ENCODE assay signal across 11 cellular contexts in genomic region chr1:1205769-1206375, GRCh38. TPM values are rescaled to one million over a fixed set of nuclear protein-coding genes. Genes with fewer than 3 reads are reported as not detected.
DNase-seq lines count a peak whose midpoint lies in the region; FAIRE-seq and TF ChIP-seq lines count a peak whose summit lies in the region.
"Had no signal": no experiment of that assay in that cellular context is flagged by ENCODE, and none has a peak within 500 bp of the region (broad histone marks: within the 10 kb centered on the region; RNA-seq: fewer than 3 reads in every experiment).

No MANE protein-coding gene starts in this region.

- H3K9ac ChIP-seq in BLaER1 (peak overlapping the region; percentile 63), H9 (ENCODE audit: extremely low read depth, insufficient read length, low read length) (no peak overlapping the region), astrocyte (ENCODE audit: low read length) (no peak overlapping the region)

- no peak overlapping the region for H4K5ac ChIP-seq in H9 (ENCODE audit: insufficient read length, low read depth, low read length)

- no peak overlapping the region for H3K27ac Mint-ChIP-seq in H9
- no peak overlapping the region for H3K27ac Mint-ChIP-seq in astrocyte (ENCODE audit: unreplicated experiment)

- peaks cover 24% of the 10 kb centered on the region for H4K20me1 ChIP-seq in BLaER1
- H4K20me1 ChIP-seq in H9 (ENCODE audit: control insufficient read depth, insufficient read depth, insufficient read length) = no peaks in the 10 kb centered on the region
- no peaks in the 10 kb centered on the region for H4K20me1 ChIP-seq in astrocyte (ENCODE audit: insufficient read depth, low read length)

- H3K14ac ChIP-seq in H9 (ENCODE audit: insufficient read depth, low read length) = no peak overlapping the region; the same call in 1 of the 2 replicates

- no peak overlapping the region for H2AK5ac ChIP-seq in H9 (ENCODE audit: insufficient read length, low read length)

- H3K79me2 ChIP-seq in H9 (ENCODE audit: insufficient read depth, low read length) (no peaks in the 10 kb centered on the region), astrocyte (ENCODE audit: insufficient read depth, low read length) (no peaks in the 10 kb centered on the region)

- no peak overlapping the region for H2BK5ac ChIP-seq in H9 (ENCODE audit: insufficient read length, low read length)

- H3K9me3 Mint-ChIP-seq in H9 (no peaks in the 10 kb centered on the region), astrocyte (ENCODE audit: unreplicated experiment) (no peaks in the 10 kb centered on the region)

- no peak overlapping the region for H3T11ph ChIP-seq in H9 (ENCODE audit: low read length)

- WGBS in H9 (ENCODE audit: extremely low coverage, insufficient read length, low lambda C conversion rate) = no CpG with 5 or more reads among the region's 31 CpGs
- WGBS in mesodermal cell (ENCODE audit: insufficient coverage in 2 of 2), 2 experiments = 31 to 33% methylated on average over 29 to 30 of the region's 31 CpGs

- H3K23ac ChIP-seq in H9 (ENCODE audit: insufficient read length, low read depth, low read length) = no peak overlapping the region

- H3K4me3 Mint-ChIP-seq in H9 = no peak overlapping the region; a peak in 1 of 5 replicates
- H3K4me3 Mint-ChIP-seq in astrocyte (ENCODE audit: unreplicated experiment) = no peak overlapping the region

- H3K27me3 ChIP-seq in BLaER1 (peaks cover 29% of the 10 kb centered on the region), H9 (ENCODE audit: insufficient read depth, low read length) (no peaks in the 10 kb centered on the region; the same call in 1 of the 2 replicates), astrocyte (ENCODE audit: insufficient read depth, low read length) (peaks cover 3% of the 10 kb centered on the region)

- H3K56ac ChIP-seq in H9 (ENCODE audit: insufficient read length, low read depth, low read length) = no peak overlapping the region

- H3K36me3 Mint-ChIP-seq in H9 (ENCODE audit: insufficient read depth in 1 of 3, low read depth in 3 of 3) = no peaks in the 10 kb centered on the region
- H3K36me3 Mint-ChIP-seq in astrocyte (ENCODE audit: low read depth, unreplicated experiment) = no peaks in the 10 kb centered on the region

- H3K36me3 ChIP-seq in BLaER1 (no peaks in the 10 kb centered on the region), astrocyte (ENCODE audit: insufficient read depth, low read length) (no peaks in the 10 kb centered on the region), mesodermal cell (ENCODE audit: control insufficient read depth, insufficient read depth, low read length) (no peaks in the 10 kb centered on the region)
- H3K36me3 ChIP-seq: left lung had no signal

- H3K79me1 ChIP-seq in H9 (ENCODE audit: insufficient read depth, low read depth, low read length, poor library complexity, severe bottlenecking) = no peaks in the 10 kb centered on the region

- no peak overlapping the region for H2BK15ac ChIP-seq in H9 (ENCODE audit: low read depth, low read length)

- peak overlapping the region; percentile 99 for H3K4me2 ChIP-seq in BLaER1
- H3K4me2 ChIP-seq in H9 (ENCODE audit: insufficient read depth, insufficient read length, low read length) = peak overlapping the region; percentile 76
- peak overlapping the region; percentile 73 for H3K4me2 ChIP-seq in astrocyte (ENCODE audit: low read length)

- no peak for TF ChIP-seq CTCF in H9 (conservative IDR thresholded peaks at IDR 0.05)
- no peak for TF ChIP-seq CTCF in astrocyte (IDR thresholded peaks at IDR 0.05; ENCODE audit: insufficient read depth, low read depth, low read length)

- H3K27ac ChIP-seq in BLaER1 (peak overlapping the region; percentile 44), H9 (ENCODE audit: insufficient read length, low read depth, low read length) (no peak overlapping the region), astrocyte (ENCODE audit: low read depth, low read length) (no peak overlapping the region), mesodermal cell (ENCODE audit: low read depth, low read length, severe bottlenecking) (no peak overlapping the region)
- H3K27ac ChIP-seq: left lung had no signal

- H4K91ac ChIP-seq in H9 (ENCODE audit: insufficient read length, low read depth, low read length) = no peak overlapping the region

- H2BK120ac ChIP-seq in H9 (ENCODE audit: low read depth, low read length, poor library complexity, severe bottlenecking) = no peak overlapping the region

- FAIRE-seq in astrocyte (lab: Jason Lieb, UNC) = no peak

- peaks cover 19% of the 10 kb centered on the region for H3K27me3 Mint-ChIP-seq in H9 (ENCODE audit: low read depth)
- H3K27me3 Mint-ChIP-seq in astrocyte (ENCODE audit: low read depth, unreplicated experiment) = peaks cover 2% of the 10 kb centered on the region

- H4K8ac ChIP-seq in H9 (replicated peaks; ENCODE audit: insufficient read length, low read depth, low read length) = no peak overlapping the region

- H3K4me3 ChIP-seq in BLaER1 = peak overlapping the region; percentile 62
- H3K4me3 ChIP-seq in astrocyte (ENCODE audit: insufficient read depth, low read depth, low read length) = peak overlapping the region; percentile 5
- H3K4me3 ChIP-seq in mesodermal cell (ENCODE audit: extremely low read depth, insufficient read depth, low read length, poor library complexity, severe bottlenecking) = peak overlapping the region; percentile 8

- peaks cover 3% of the 10 kb centered on the region for H3K23me2 ChIP-seq in H9 (ENCODE audit: insufficient read length, low read depth, low read length, poor library complexity, severe bottlenecking)

- H3K4me1 ChIP-seq in BLaER1 (peaks cover 62% of the 10 kb centered on the region), H9 (ENCODE audit: insufficient read depth, low read length) (no peaks in the 10 kb centered on the region), astrocyte (ENCODE audit: insufficient read depth, low read length) (peaks cover 27% of the 10 kb centered on the region), mesodermal cell (ENCODE audit: control insufficient read depth, insufficient read depth, low read length, poor library complexity, severe bottlenecking) (peaks cover 3% of the 10 kb centered on the region)

- DNase-seq in H9 (no peak), astrocyte (ENCODE audit: low read depth) (no peak), globus pallidus (ENCODE audit: low spot score) (no peak), hepatic stellate cell (ENCODE audit: low spot score) (no peak), DMS153 (lab: John Stamatoyannopoulos, UW) (no peak), dedifferentiated amniotic fluid mesenchymal stem cell (ENCODE audit: extremely low spot score) (no peak)
- DNase-seq: HCEC 1CT had no signal

- H2AFZ ChIP-seq in H9 (ENCODE audit: low read length) = no peak overlapping the region
- peak overlapping the region; percentile 60 for H2AFZ ChIP-seq in astrocyte (ENCODE audit: low read depth, low read length)

- H2BK12ac ChIP-seq in H9 (ENCODE audit: insufficient read length, low read depth, low read length) = no peak overlapping the region

- H2BK20ac ChIP-seq in H9 (ENCODE audit: low read depth, low read length, poor library complexity, severe bottlenecking) = no peak overlapping the region

- H3K4me1 Mint-ChIP-seq in H9 (peaks cover 2 to 6% of the 10 kb centered on the region in 2 experiments; a peak in 2 of 4 replicates), astrocyte (ENCODE audit: low read depth, unreplicated experiment) (peaks cover 5% of the 10 kb centered on the region)

- no peak overlapping the region for H3K18ac ChIP-seq in H9 (ENCODE audit: insufficient read length, low read depth, low read length)

- H3K9me3 ChIP-seq in BLaER1 = no peaks in the 10 kb centered on the region
- no peaks in the 10 kb centered on the region for H3K9me3 ChIP-seq in H9 (ENCODE audit: control insufficient read depth, low read depth, low read length)
- no peaks in the 10 kb centered on the region for H3K9me3 ChIP-seq in astrocyte (ENCODE audit: insufficient read depth, low read depth, low read length)
- no peaks in the 10 kb centered on the region for H3K9me3 ChIP-seq in mesodermal cell (ENCODE audit: control insufficient read depth, low read length)
- H3K9me3 ChIP-seq: left lung had no signal

- H3K4ac ChIP-seq in H9 (ENCODE audit: low read depth, low read length) = no peak overlapping the region

RNA-seq across cellular contexts. Expression of gene TNFRSF18, which starts 0.5 kb away (rescaled TPM):
- total RNA-seq in H9 (2021) (1.9 and 2.0 TPM in 2 replicates), astrocyte (0.65 and 0.66 TPM in 2 replicates)
- not detected for polyA plus RNA-seq in mesodermal cell (2013, experiment 1 of 2)
- not detected for polyA plus RNA-seq in mesodermal cell (2013, experiment 2 of 2)
- total RNA-seq: LHCN-M2 had no signal

RNA-seq across cellular contexts. Expression of gene TNFRSF4, which starts 8.1 kb away (rescaled TPM):
- 0.24 and 0.33 TPM in 2 replicates for total RNA-seq in H9 (2021)
- total RNA-seq in astrocyte = 0.34 and 0.41 TPM in 2 replicates
- polyA plus RNA-seq in mesodermal cell (2013, experiment 1 of 2) = not detected
- polyA plus RNA-seq in mesodermal cell (2013, experiment 2 of 2) = 0.30 TPM

RNA-seq across cellular contexts. Expression of gene SDF4, which starts 25.9 kb away (rescaled TPM):
- total RNA-seq in H9 (2021) = 82.0 and 84.7 TPM in 2 replicates
- total RNA-seq in astrocyte = 175 and 180 TPM in 2 replicates
- 123 TPM for polyA plus RNA-seq in mesodermal cell (2013, experiment 1 of 2)
- 109 TPM for polyA plus RNA-seq in mesodermal cell (2013, experiment 2 of 2)

RNA-seq across cellular contexts. Expression of gene B3GALT6, which starts 26.2 kb away (rescaled TPM):
- total RNA-seq in H9 (2021) (27.0 and 27.1 TPM in 2 replicates), astrocyte (22.4 and 27.5 TPM in 2 replicates)
- 20.8 TPM for polyA plus RNA-seq in mesodermal cell (2013, experiment 1 of 2)
- 14.9 TPM for polyA plus RNA-seq in mesodermal cell (2013, experiment 2 of 2)

RNA-seq across cellular contexts. Expression of gene TTLL10, which starts 32.2 kb away (rescaled TPM):
- total RNA-seq in H9 (2021) = 0.68 and 0.79 TPM in 2 replicates
- total RNA-seq in astrocyte = not detected in 2 replicates
- polyA plus RNA-seq in mesodermal cell (2013, experiment 1 of 2) = 0.63 TPM
- polyA plus RNA-seq in mesodermal cell (2013, experiment 2 of 2) = not detected
- total RNA-seq: LHCN-M2 had no signal

Comparison
In these comparisons a context has a peak if more than half of its experiments do, and no peak if none do; other contexts are left out.
1. H3K4me3 ChIP-seq: peak in every context shown above with its lines; median percentile 62 in BLaER1; 8 in mesodermal cell; 5 in astrocyte.